In the genomic region with DNA sequence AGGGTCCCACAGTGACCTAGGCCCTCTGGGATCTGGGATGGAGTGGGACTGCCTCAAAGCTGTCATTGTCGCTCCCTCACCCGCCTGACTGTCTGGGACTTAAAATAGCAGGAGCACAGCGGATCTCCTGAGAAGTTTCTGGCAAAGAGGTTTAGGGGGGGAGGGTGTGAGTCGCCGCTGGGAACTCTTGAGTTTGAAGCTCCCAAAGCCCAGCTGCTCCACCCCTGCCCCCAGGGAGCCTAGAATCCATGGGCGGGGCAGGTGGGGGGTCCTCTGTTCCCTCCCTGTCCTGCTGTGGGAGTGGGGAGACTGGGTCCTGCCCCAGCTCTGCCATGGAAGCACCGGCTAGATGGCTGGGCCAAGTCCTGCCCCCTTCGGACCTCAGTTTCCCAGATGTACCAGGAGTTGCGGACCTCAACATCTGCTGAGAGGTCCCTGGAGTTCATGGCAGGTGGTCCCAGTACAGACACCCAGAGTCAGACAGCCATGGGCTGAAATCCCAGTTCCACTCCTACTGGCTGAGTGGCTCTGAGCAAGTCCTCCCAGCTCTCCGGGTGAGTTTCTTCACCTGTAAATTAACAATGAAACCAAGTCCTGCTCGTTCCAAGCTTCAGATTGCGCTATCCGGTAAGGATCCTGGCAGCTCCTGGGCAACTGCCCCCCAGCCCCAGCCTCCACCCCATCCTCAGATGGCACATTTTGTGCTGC, we compare ENCODE assay signal across 8 cellular contexts. TPM values are rescaled to one million over a fixed set of nuclear protein-coding genes. Genes with fewer than 3 reads are reported as not detected.
A peak's percentile ranks its signal among the peaks of the same experiment; 100 is the strongest.
DNase-seq lines count a peak whose midpoint lies in the region; ATAC-seq and TF ChIP-seq lines count a peak whose summit lies in the region.

No MANE protein-coding gene starts in this region.

- H3K36me3 ChIP-seq in GM23338 (ENCODE audit: insufficient read depth) (peaks cover 3% of the 10 kb centered on the region; the same call in 1 of the 2 replicates), SU-DHL-6 (ENCODE audit: low read length) (no peaks in the 10 kb centered on the region), heart left ventricle (peaks cover 0 to 12% (median 8%) of the 10 kb centered on the region in 9 donors), adrenal gland (replicated peaks in 1 of 2) (peaks cover 0 to 4% of the 10 kb centered on the region in 2 donors)

- no peak for ATAC-seq in GM23338
- ATAC-seq in heart left ventricle: peak; percentile 53 to 83 (median 76)
- ATAC-seq in sciatic nerve: peak; percentile 2

- H2AFZ ChIP-seq in GM23338 (peak overlapping the region; percentile 95), SU-DHL-6 (ENCODE audit: low read depth, low read length, severe bottlenecking) (peak overlapping the region; percentile 28)

- 27 to 38% (median 31%) methylated on average over 5 to 13 of the region's 13 CpGs for WGBS in heart left ventricle, 4 donors
- 47 to 72% (median 70%) methylated on average over 5 to 13 of the region's 13 CpGs for WGBS in adrenal gland, 4 donors

- H3K27ac ChIP-seq in GM23338 (ENCODE audit: low read depth) (no peak overlapping the region), SU-DHL-6 (ENCODE audit: low read depth, low read length) (no peak overlapping the region), heart left ventricle (peak overlapping the region; percentile 42 to 95 (median 86)), adrenal gland (no peak overlapping the region)

- TF ChIP-seq CTCF in GM23338 (conservative IDR thresholded peaks at IDR 0.05; ENCODE audit: low read depth in 2 of 2) (no peak), SU-DHL-6 (IDR thresholded peaks at IDR 0.05; ENCODE audit: insufficient read depth, low read length, poor library complexity, severe bottlenecking) (no peak), heart left ventricle (IDR thresholded peaks at IDR 0.05) (no peak), adrenal gland (IDR thresholded peaks at IDR 0.05) (no peak)

- peaks cover 7% of the 10 kb centered on the region for H3K36me3 Mint-ChIP-seq in GM23338 (ENCODE audit: low read depth)

- H3K9ac ChIP-seq in SU-DHL-6 (ENCODE audit: low read length): peak overlapping the region; percentile 37

- H3F3A ChIP-seq in GM23338 (replicated peaks; ENCODE audit: low read depth): peaks cover 18% of the 10 kb centered on the region
- peaks cover 25% of the 10 kb centered on the region for H3F3A ChIP-seq in SU-DHL-6 (ENCODE audit: insufficient read depth)

- no peaks in the 10 kb centered on the region for H4K20me1 ChIP-seq in GM23338 (replicated peaks; ENCODE audit: insufficient read depth)
- H4K20me1 ChIP-seq in SU-DHL-6 (ENCODE audit: low read depth, low read length): no peaks in the 10 kb centered on the region

- peaks cover 3% of the 10 kb centered on the region; the same call in 1 of the 2 replicates for H3K4me1 ChIP-seq in GM23338 (ENCODE audit: insufficient read depth)
- H3K4me1 ChIP-seq in heart left ventricle: peaks cover 0 to 41% (median 20%) of the 10 kb centered on the region in 12 donors
- peaks cover 4 to 12% of the 10 kb centered on the region in 2 donors for H3K4me1 ChIP-seq in adrenal gland (replicated peaks in 1 of 2)

- H3K27ac Mint-ChIP-seq in GM23338: no peak overlapping the region

- H3K9me2 ChIP-seq in GM23338 (ENCODE audit: insufficient read depth): no peaks in the 10 kb centered on the region
- no peaks in the 10 kb centered on the region for H3K9me2 ChIP-seq in SU-DHL-6 (replicated peaks; ENCODE audit: insufficient read depth, low read length)

- H3K27me3 ChIP-seq in GM23338 (ENCODE audit: insufficient read depth): no peaks in the 10 kb centered on the region
- no peaks in the 10 kb centered on the region for H3K27me3 ChIP-seq in SU-DHL-6 (ENCODE audit: low read length)
- no peaks in the 10 kb centered on the region for H3K27me3 ChIP-seq in heart left ventricle
- no peaks in the 10 kb centered on the region for H3K27me3 ChIP-seq in adrenal gland

- H3K27me3 Mint-ChIP-seq in GM23338 (ENCODE audit: insufficient read depth, low read depth, poor library complexity): peaks cover 17% of the 10 kb centered on the region

- H3K4me3 Mint-ChIP-seq in GM23338: peak overlapping the region; percentile 73; the same call in 2 of the 3 replicates

- H3K79me2 ChIP-seq in GM23338 (replicated peaks; ENCODE audit: insufficient read depth) (no peaks in the 10 kb centered on the region), SU-DHL-6 (ENCODE audit: insufficient read depth, low read length) (no peaks in the 10 kb centered on the region)

- DNase-seq in GM23338 (ENCODE audit: low spot score) (no peak), heart left ventricle (peak; percentile 76 to 85 (median 80)), sciatic nerve (ENCODE audit: low spot score) (no peak), NCI-H1105 treated with DMSO at 0.1 percent for 48 hours (lab: John Stamatoyannopoulos, UW) (no peak), NCI-H2196 treated with DMSO at 0.1 percent for 48 hours (lab: John Stamatoyannopoulos, UW; ENCODE audit: unreplicated experiment) (no peak), HuH-7 (ENCODE audit: low spot score) (no peak), adrenal gland (no peak)

- H3K9me3 ChIP-seq in SU-DHL-6 (ENCODE audit: insufficient read depth, low read length): no peaks in the 10 kb centered on the region
- H3K9me3 ChIP-seq in heart left ventricle: no peaks in the 10 kb centered on the region
- no peaks in the 10 kb centered on the region for H3K9me3 ChIP-seq in adrenal gland (replicated peaks in 1 of 3)

- H3K4me1 Mint-ChIP-seq in GM23338: peaks cover 10% of the 10 kb centered on the region

- H3K9me3 Mint-ChIP-seq in GM23338: no peaks in the 10 kb centered on the region; the same call in 2 of the 3 replicates

- TF ChIP-seq POLR2A in heart left ventricle (IDR thresholded peaks at IDR 0.05) (no peak), adrenal gland (IDR thresholded peaks at IDR 0.05) (no peak)

- intact Hi-C loops in heart left ventricle (cut with DNase I) (loop anchor here in 5 of 10 donors (1.0 to 10.0 kb wide), 5 partner anchors 17 to 293 kb away; partner anchors contain the start of gene SCAI (in 1 of the 5)), sciatic nerve (cut with DNase I) (loop anchor here (2.0 kb wide), 1 partner anchor 79 kb away; no protein-coding TSS in a partner anchor), adrenal gland (cut with DNase I) (loop anchor here (2.0 to 10.0 kb wide), 3 partner anchors 77 to 523 kb away; no protein-coding TSS in a partner anchor)

- H3K4me3 ChIP-seq in GM23338: peak overlapping the region; percentile 59
- no peak overlapping the region for H3K4me3 ChIP-seq in SU-DHL-6 (ENCODE audit: insufficient read depth, low read length, poor library complexity, severe bottlenecking)
- peak overlapping the region in 9 of 12 donors; percentile 37 to 60 (median 49) for H3K4me3 ChIP-seq in heart left ventricle
- peak overlapping the region in 1 of 4 donors; percentile 36 for H3K4me3 ChIP-seq in adrenal gland

- peak overlapping the region; percentile 76 for H3K4me2 ChIP-seq in GM23338
- H3K4me2 ChIP-seq in SU-DHL-6 (ENCODE audit: low read depth, low read length, poor library complexity, severe bottlenecking): peak overlapping the region; percentile 41

TF ChIP-seq in GM23338, 12 proteins besides CTCF, POLR2A, EP300 and RAD21 (continues in another document):
- TF ChIP-seq POLR2AphosphoS5 (IDR thresholded peaks at IDR 0.05; ENCODE audit: low read depth) (no peak), EZH2 (IDR thresholded peaks at IDR 0.05; ENCODE audit: low read depth, unreplicated experiment) (no peak), CREB1 (CRISPR knock-in tag; IDR thresholded peaks at IDR 0.05; ENCODE audit: low read depth) (no peak), NANOG (IDR thresholded peaks at IDR 0.05; ENCODE audit: borderline replicate concordance) (no peak), STAT1 (IDR thresholded peaks at IDR 0.05; ENCODE audit: unreplicated experiment) (no peak), ZNF331 (CRISPR knock-in tag; IDR thresholded peaks at IDR 0.05; ENCODE audit: low read depth) (no peak)

RNA-seq across cellular contexts. Expression of gene WDR38, which starts 1.0 kb away (rescaled TPM):
- not detected in 2 replicates for total RNA-seq in GM23338 (2014; rRNA removed; shearing (Covaris generic))
- not detected in 2 replicates for polyA plus RNA-seq in GM23338 (2016; fragmentation: Nextera tagmentation; extraction: Ambion mirVana)
- not detected for total RNA-seq in heart left ventricle
- under 1 TPM; 0.07 to 0.15 TPM for polyA plus RNA-seq in heart left ventricle
- total RNA-seq in sciatic nerve: not detected
- not detected for total RNA-seq in adrenal gland
- polyA plus RNA-seq in adrenal gland: under 1 TPM in 1 of 3 donors, not detected in 2; 0.16 TPM

RNA-seq across cellular contexts. Expression of gene RPL35, which starts 9.5 kb away (rescaled TPM):
- total RNA-seq in GM23338 (2014; rRNA removed; shearing (Covaris generic)): 1,202 and 1,683 TPM in 2 replicates
- 4,143 and 4,572 TPM in 2 replicates for polyA plus RNA-seq in GM23338 (2016; fragmentation: Nextera tagmentation; extraction: Ambion mirVana)
- total RNA-seq in heart left ventricle: 1,000 to 10,000 TPM in 3 of 9 donors, 100 to 1,000 TPM in 6; 600 to 1,072 (median 736) TPM
- 1,000 to 10,000 TPM; 2,555 to 3,054 TPM for polyA plus RNA-seq in heart left ventricle
- total RNA-seq in sciatic nerve: 855 TPM
- 1,000 to 10,000 TPM in 7 of 8 donors, 100 to 1,000 TPM in 1; 884 to 1,836 (median 1,225) TPM for total RNA-seq in adrenal gland
- polyA plus RNA-seq in adrenal gland: 1,000 to 10,000 TPM; 1,560 to 4,952 (median 4,757) TPM

RNA-seq across cellular contexts. Expression of gene ARPC5L, which starts 9.7 kb away (rescaled TPM):
- total RNA-seq in GM23338 (2014; rRNA removed; shearing (Covaris generic)): 35.9 and 41.2 TPM in 2 replicates
- polyA plus RNA-seq in GM23338 (2016; fragmentation: Nextera tagmentation; extraction: Ambion mirVana) (84.5 and 87.3 TPM in 2 replicates), heart left ventricle (100 to 1,000 TPM in 1 of 2 donors, 10 to 100 TPM in 1; 39.7 to 102 TPM), adrenal gland (10 to 100 TPM; 35.9 to 97.6 (median 38.4) TPM)
- total RNA-seq in heart left ventricle (10 to 100 TPM; 27.0 to 56.7 (median 38.3) TPM), sciatic nerve (21.7 TPM), adrenal gland (10 to 100 TPM; 20.7 to 86.8 (median 37.6) TPM)

Comparison
In these comparisons a context has a peak if more than half of its experiments do, and no peak if none do; other contexts are left out.
1. DNase-seq: peak in heart left ventricle (5 of 5); none in GM23338 (single experiment), sciatic nerve (single experiment), NCI-H1105 treated with DMSO at 0.1 percent for 48 hours (single experiment), NCI-H2196 treated with DMSO at 0.1 percent for 48 hours (single experiment), HuH-7 (single experiment) and adrenal gland (0 of 7).
2. H3K27ac ChIP-seq: peak in heart left ventricle (12 of 12); none in GM23338 (single experiment), SU-DHL-6 (single experiment) and adrenal gland (0 of 5).